In genomic region chr15:42134617-42135243, GRCh38 we compare ENCODE assay signal across 13 cellular contexts. TPM values are rescaled to one million over a fixed set of nuclear protein-coding genes. Genes with fewer than 3 reads are reported as not detected.
A peak's percentile ranks its signal among the peaks of the same experiment; 100 is the strongest.
DNase-seq lines count a peak whose midpoint lies in the region; ATAC-seq and TF ChIP-seq lines count a peak whose summit lies in the region.
"Had no signal": no experiment of that assay in that cellular context is flagged by ENCODE, and none has a peak within 500 bp of the region (broad histone marks: within the 10 kb centered on the region; RNA-seq: fewer than 3 reads in every experiment).

No MANE protein-coding gene starts in this region.

- no peak overlapping the region for H3K9ac ChIP-seq in colonic mucosa (ENCODE audit: low read depth in 2 of 2, low read length in 2 of 2)
- H3K9ac ChIP-seq: BLaER1 treated with 17β-estradiol and CSF1 and Interleukin-3, amounts not matched to agents 10 nM and 100 nM had no signal

- DNase-seq in ACHN, result peak; percentile 33
- peak; percentile 41 for DNase-seq in LoVo (ENCODE audit: low spot score)
- peak; percentile 17 for DNase-seq in colonic mucosa
- DNase-seq in renal cortical epithelial cell (ENCODE audit: low read depth), result peak; percentile 38
- DNase-seq: DMS79, GOT3 had no signal

- no peak for ATAC-seq in HG03175 (IDR thresholded peaks at IDR 0.05; ENCODE audit: unreplicated experiment)
- no peak for ATAC-seq in HG02678 (IDR thresholded peaks at IDR 0.05; ENCODE audit: unreplicated experiment)
- ATAC-seq in GM18858 (IDR thresholded peaks at IDR 0.05; ENCODE audit: unreplicated experiment), result no peak

- no peaks in the 10 kb centered on the region for H3K4me1 ChIP-seq in colonic mucosa

- intact Hi-C loops in colonic mucosa (cut with DNase I), result loop anchor here (5.0 to 10.0 kb wide), 3 partner anchors 47 to 150 kb away; no protein-coding TSS in a partner anchor

- no peaks in the 10 kb centered on the region for H3K9me3 ChIP-seq in colonic mucosa
- H3K9me3 ChIP-seq: BLaER1 treated with 17β-estradiol and CSF1 and Interleukin-3, amounts not matched to agents 10 nM and 100 nM had no signal

- in situ Hi-C loops in ACHN (cut with HindIII; ENCODE audit: low pct_ligation_motif_present, low pct_unique_long_range_greater_than_20kb, low sequenced_read_pairs), result no loop called here

- H3K27me3 ChIP-seq in colonic mucosa, result no peaks in the 10 kb centered on the region
- H3K27me3 ChIP-seq: BLaER1 treated with 17β-estradiol and CSF1 and Interleukin-3, amounts not matched to agents 10 nM and 100 nM had no signal

- H3K27ac ChIP-seq in colonic mucosa, result no peak overlapping the region
- H3K27ac ChIP-seq: BLaER1 treated with 17β-estradiol and CSF1 and Interleukin-3, amounts not matched to agents 10 nM and 100 nM had no signal

- no peak for TF ChIP-seq CTCF in colonic mucosa (IDR thresholded peaks at IDR 0.05)

- H3K4me3 ChIP-seq in colonic mucosa, result no peak overlapping the region
- H3K4me3 ChIP-seq: BLaER1 treated with 17β-estradiol and CSF1 and Interleukin-3, amounts not matched to agents 10 nM and 100 nM had no signal

- no peaks in the 10 kb centered on the region for H3K36me3 ChIP-seq in colonic mucosa
- H3K36me3 ChIP-seq: BLaER1 treated with 17β-estradiol and CSF1 and Interleukin-3, amounts not matched to agents 10 nM and 100 nM had no signal

RNA-seq across cellular contexts. Expression of gene PLA2G4F, which starts 21.7 kb away (rescaled TPM):
- total RNA-seq in colonic mucosa, result 10 to 100 TPM; 27.7 to 30.2 TPM
- total RNA-seq in renal cortical epithelial cell, result 0.20 and 2.1 TPM in 2 replicates
- total RNA-seq: A673; CD8-positive, alpha-beta memory T cell; NCI-H460 had no signal

RNA-seq across cellular contexts. Expression of gene PLA2G4D, which starts 40.4 kb away (rescaled TPM):
- total RNA-seq in colonic mucosa, result under 1 TPM; 0.24 to 0.27 TPM
- total RNA-seq in renal cortical epithelial cell, result not detected in 2 replicates
- total RNA-seq: A673; CD8-positive, alpha-beta memory T cell; NCI-H460 had no signal
